In genomic region chr5:122064992-122065391, GRCh38 we compare ENCODE assay signal across 26 cellular contexts. TPM values are rescaled to one million over a fixed set of nuclear protein-coding genes. Genes with fewer than 3 reads are reported as not detected.
"Had no signal": no experiment of that assay in that cellular context is flagged by ENCODE, and none has a peak within 500 bp of the region (broad histone marks: within the 10 kb centered on the region; RNA-seq: fewer than 3 reads in every experiment).

No MANE protein-coding gene starts in this region.

- H3K27me3 Mint-ChIP-seq: activated CD4-positive, alpha-beta memory T cell treated with anti-CD3 and anti-CD28 coated beads for 36 hours; activated CD4-positive, alpha-beta T cell treated with anti-CD3 and anti-CD28 coated beads, Interleukin-2, amount 10 ng/mL, durations not matched to agents 7 days and 5 days; activated naive CD4-positive, alpha-beta T cell treated with anti-CD3 and anti-CD28 coated beads, Interleukin-2, amount 10 ng/mL, durations not matched to agents 7 days and 5 days; activated T-helper 17 cell treated with anti-CD3 and anti-CD28 coated beads, Interleukin-2, amount 50 U/mL, for 72 hours had no signal

- FAIRE-seq: TTC549 had no signal

- H3K4me3 Mint-ChIP-seq: activated CD4-positive, alpha-beta memory T cell treated with anti-CD3 and anti-CD28 coated beads for 36 hours; activated CD4-positive, alpha-beta T cell treated with anti-CD3 and anti-CD28 coated beads, Interleukin-2, amount 10 ng/mL, durations not matched to agents 7 days and 5 days; activated naive CD4-positive, alpha-beta T cell treated with anti-CD3 and anti-CD28 coated beads, Interleukin-2, amount 10 ng/mL, durations not matched to agents 7 days and 5 days; activated naive CD8-positive, alpha-beta T cell treated with anti-CD3 and anti-CD28 coated beads for 36 hours; activated T-helper 17 cell treated with anti-CD3 and anti-CD28 coated beads, Interleukin-2, amount 50 U/mL, for 72 hours had no signal

- H3K4me2 ChIP-seq: PC-9 had no signal

- H3K36me3 ChIP-seq: breast epithelium had no signal

- H3K27ac ChIP-seq: breast epithelium, PC-9, VCaP had no signal

- DNase-seq: activated CD4-positive, alpha-beta memory T cell treated with anti-CD3 and anti-CD28 coated beads for 36 hours; activated CD4-positive, alpha-beta T cell treated with anti-CD3 and anti-CD28 coated beads, Interleukin-2, amount 10 ng/mL, durations not matched to agents 7 days and 5 days; activated CD4-positive, CD25-positive, alpha-beta regulatory T cell; activated gamma-delta T cell; activated naive CD4-positive, alpha-beta T cell treated with anti-CD3 and anti-CD28 coated beads, Interleukin-2, amount 10 ng/mL, durations not matched to agents 7 days and 5 days; activated naive CD8-positive, alpha-beta T cell treated with anti-CD3 and anti-CD28 coated beads for 36 hours; activated T-cell treated with anti-CD3 and anti-CD28 coated beads for 4 hours; activated T-cell treated with anti-CD3 and anti-CD28 coated beads, Interleukin-2, amount 50 U/mL, for 48 hours; caudate nucleus; Karpas-422; MM.1S; NCI-H1105; NCI-H1436; NCI-H1694 treated with DMSO at 0.1 percent for 48 hours; NCI-H2081; NCI-H446; NCI-H524; PC-9; SHP77 treated with DMSO at 0.1 percent for 48 hours; T-helper 2 cell; T1000 had no signal

- H3K27me3 ChIP-seq: breast epithelium had no signal

- H3K9me3 Mint-ChIP-seq: activated CD4-positive, alpha-beta memory T cell treated with anti-CD3 and anti-CD28 coated beads for 36 hours; activated CD4-positive, alpha-beta T cell treated with anti-CD3 and anti-CD28 coated beads, Interleukin-2, amount 10 ng/mL, durations not matched to agents 7 days and 5 days; activated naive CD4-positive, alpha-beta T cell treated with anti-CD3 and anti-CD28 coated beads, Interleukin-2, amount 10 ng/mL, durations not matched to agents 7 days and 5 days; activated naive CD8-positive, alpha-beta T cell treated with anti-CD3 and anti-CD28 coated beads for 36 hours; activated T-helper 17 cell treated with anti-CD3 and anti-CD28 coated beads, Interleukin-2, amount 50 U/mL, for 72 hours had no signal

- H3K27ac Mint-ChIP-seq: activated CD4-positive, alpha-beta memory T cell treated with anti-CD3 and anti-CD28 coated beads for 36 hours; activated CD4-positive, alpha-beta T cell treated with anti-CD3 and anti-CD28 coated beads, Interleukin-2, amount 10 ng/mL, durations not matched to agents 7 days and 5 days; activated naive CD4-positive, alpha-beta T cell treated with anti-CD3 and anti-CD28 coated beads, Interleukin-2, amount 10 ng/mL, durations not matched to agents 7 days and 5 days; activated naive CD8-positive, alpha-beta T cell treated with anti-CD3 and anti-CD28 coated beads for 36 hours; activated T-helper 17 cell treated with anti-CD3 and anti-CD28 coated beads, Interleukin-2, amount 50 U/mL, for 72 hours had no signal

- H2AFZ ChIP-seq: PC-9 had no signal

- ATAC-seq: activated T-helper 17 cell treated with anti-CD3 and anti-CD28 coated beads, Interleukin-2, amount 50 U/mL, for 72 hours had no signal

- H3K9me3 ChIP-seq: breast epithelium had no signal

- H3K4me1 ChIP-seq: breast epithelium had no signal

- H3K36me3 Mint-ChIP-seq: activated CD4-positive, alpha-beta memory T cell treated with anti-CD3 and anti-CD28 coated beads for 36 hours; activated naive CD4-positive, alpha-beta T cell treated with anti-CD3 and anti-CD28 coated beads, Interleukin-2, amount 10 ng/mL, durations not matched to agents 7 days and 5 days; activated naive CD8-positive, alpha-beta T cell treated with anti-CD3 and anti-CD28 coated beads for 36 hours had no signal

- H3K4me3 ChIP-seq: breast epithelium, PC-9 had no signal

- H3K4me1 Mint-ChIP-seq: activated CD4-positive, alpha-beta T cell treated with anti-CD3 and anti-CD28 coated beads, Interleukin-2, amount 10 ng/mL, durations not matched to agents 7 days and 5 days; activated naive CD4-positive, alpha-beta T cell treated with anti-CD3 and anti-CD28 coated beads, Interleukin-2, amount 10 ng/mL, durations not matched to agents 7 days and 5 days; activated naive CD8-positive, alpha-beta T cell treated with anti-CD3 and anti-CD28 coated beads for 36 hours; activated T-helper 17 cell treated with anti-CD3 and anti-CD28 coated beads, Interleukin-2, amount 50 U/mL, for 72 hours had no signal

RNA-seq across cellular contexts. Expression of gene LOX, which starts 13.1 kb away (rescaled TPM):
- total RNA-seq: activated CD4-positive, alpha-beta memory T cell treated with anti-CD3 and anti-CD28 coated beads for 36 hours; activated CD8-positive, alpha-beta memory T cell treated with anti-CD3 and anti-CD28 coated beads for 36 hours; activated naive CD8-positive, alpha-beta T cell treated with anti-CD3 and anti-CD28 coated beads for 36 hours; activated T-helper 17 cell treated with anti-CD3 and anti-CD28 coated beads, Interleukin-2, amount 50 U/mL, for 72 hours had no signal
